In the genomic region with DNA sequence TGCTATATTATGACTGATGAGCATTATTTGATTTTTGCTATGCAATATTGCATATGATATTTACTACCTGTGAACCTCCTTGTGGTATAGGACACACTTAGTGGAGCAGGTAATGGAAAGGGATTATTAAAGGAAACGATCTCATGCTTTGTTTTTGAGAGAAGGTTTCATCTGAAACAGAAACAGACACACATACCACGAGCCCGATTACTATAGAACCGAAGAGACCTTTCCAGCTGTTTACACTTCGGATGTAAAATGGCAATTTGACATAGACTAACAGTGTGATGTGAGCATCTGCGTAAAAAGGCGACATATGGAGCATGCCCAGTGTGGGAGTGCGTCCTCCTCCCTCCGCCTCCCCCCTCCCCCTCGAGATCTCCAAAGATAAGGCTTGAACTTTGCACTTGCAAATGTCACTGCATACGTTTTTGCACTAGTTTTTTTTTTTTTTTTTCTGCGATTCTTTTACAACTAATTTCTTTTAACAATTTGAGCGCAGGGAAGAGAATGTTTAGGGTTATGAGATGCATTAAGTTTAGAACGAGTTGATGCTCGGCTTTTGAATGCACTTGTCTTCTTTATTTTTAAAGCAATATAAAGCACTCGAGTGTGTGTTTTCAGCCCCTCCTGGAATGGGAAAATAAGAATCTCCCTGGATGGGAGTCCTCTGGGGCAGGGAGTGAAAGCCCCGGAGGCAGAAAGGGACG, we compare ENCODE assay signal across 8 cellular contexts.
DNase-seq lines count a peak whose midpoint lies in the region; ATAC-seq and TF ChIP-seq lines count a peak whose summit lies in the region.

No MANE protein-coding gene starts in this region.

- H3K4me3 ChIP-seq in GM23338 (peak overlapping the region; percentile 68), retinal pigment epithelial cell (ENCODE audit: low read length) (peak overlapping the region; percentile 46)

- H3K27me3 ChIP-seq in GM23338 (ENCODE audit: insufficient read depth) = peaks cover 3% of the 10 kb centered on the region; the same call in 1 of the 2 replicates

- peaks cover 13% of the 10 kb centered on the region; the same call in 1 of the 2 replicates for H3K4me1 ChIP-seq in GM23338 (ENCODE audit: insufficient read depth)

- H4K20me1 ChIP-seq in GM23338 (replicated peaks; ENCODE audit: insufficient read depth) = no peaks in the 10 kb centered on the region

- H3F3A ChIP-seq in GM23338 (replicated peaks; ENCODE audit: low read depth) = no peaks in the 10 kb centered on the region

- H3K9me2 ChIP-seq in GM23338 (ENCODE audit: insufficient read depth) = no peaks in the 10 kb centered on the region

- H3K27ac Mint-ChIP-seq in GM23338 = no peak overlapping the region

- peak overlapping the region; percentile 86 for H3K4me2 ChIP-seq in GM23338

- H3K36me3 Mint-ChIP-seq in GM23338 (ENCODE audit: low read depth) = no peaks in the 10 kb centered on the region

- H2AFZ ChIP-seq in GM23338 = peak overlapping the region; percentile 57

- peaks cover 2% of the 10 kb centered on the region for H3K27me3 Mint-ChIP-seq in GM23338 (ENCODE audit: insufficient read depth, low read depth, poor library complexity)

- peaks cover 14% of the 10 kb centered on the region; the same call in 2 of the 3 replicates for H3K4me1 Mint-ChIP-seq in GM23338

- TF ChIP-seq CTCF in GM23338 (conservative IDR thresholded peaks at IDR 0.05; ENCODE audit: low read depth in 2 of 2) (no peak), retinal pigment epithelial cell (conservative IDR thresholded peaks at IDR 0.05; ENCODE audit: low read depth, low read length) (no peak)

- no peak overlapping the region for H3K27ac ChIP-seq in GM23338 (ENCODE audit: low read depth)

- H3K79me2 ChIP-seq in GM23338 (replicated peaks; ENCODE audit: insufficient read depth) = no peaks in the 10 kb centered on the region

- peak overlapping the region; percentile 80 for H3K4me3 Mint-ChIP-seq in GM23338

- ATAC-seq in GM18508 (IDR thresholded peaks at IDR 0.05; ENCODE audit: insufficient read depth, unreplicated experiment) (peak; percentile 36), GM23338 (peak; percentile 91), HG03439 (IDR thresholded peaks at IDR 0.05; ENCODE audit: unreplicated experiment) (no peak)

- H3K36me3 ChIP-seq in GM23338 (ENCODE audit: insufficient read depth) = no peaks in the 10 kb centered on the region

- no peaks in the 10 kb centered on the region for H3K9me3 Mint-ChIP-seq in GM23338

- DNase-seq in GM23338 (ENCODE audit: low spot score) = peak; percentile 49
- DNase-seq in NOMO-1 treated with DMSO at 0.1 percent for 48 hours (lab: John Stamatoyannopoulos, UW; ENCODE audit: unreplicated experiment) = peak; percentile 6
- peak; percentile 3 for DNase-seq in fibroblast of gingiva (ENCODE audit: low read depth)
- no peak for DNase-seq in retinal pigment epithelial cell (ENCODE audit: low read depth)
- DNase-seq in activated CD8-positive, alpha-beta memory T cell treated with anti-CD3 and anti-CD28 coated beads, Interleukin-2, amount 50 U/mL, for 48 hours = no peak
- DNase-seq in dermis blood vessel endothelial cell = no peak

TF ChIP-seq in GM23338, 12 proteins besides CTCF, POLR2A, EP300 and RAD21 (continues in another document):
- TF ChIP-seq EZH2 (IDR thresholded peaks at IDR 0.05; ENCODE audit: low read depth, unreplicated experiment) (no peak), ZNF114 (CRISPR knock-in tag; IDR thresholded peaks at IDR 0.05) (no peak), ZNF462 (CRISPR knock-in tag; IDR thresholded peaks at IDR 0.05) (no peak), EZH2phosphoT487 (IDR thresholded peaks at IDR 0.05; ENCODE audit: unreplicated experiment) (no peak), NANOG (IDR thresholded peaks at IDR 0.05; ENCODE audit: borderline replicate concordance) (no peak), CREB1 (CRISPR knock-in tag; IDR thresholded peaks at IDR 0.05; ENCODE audit: low read depth) (no peak), POLR2AphosphoS5 (IDR thresholded peaks at IDR 0.05; ENCODE audit: low read depth) (no peak), ZNF331 (CRISPR knock-in tag; IDR thresholded peaks at IDR 0.05; ENCODE audit: low read depth) (no peak), JUNB (IDR thresholded peaks at IDR 0.05; ENCODE audit: unreplicated experiment) (no peak), STAT1 (IDR thresholded peaks at IDR 0.05; ENCODE audit: unreplicated experiment) (no peak)
- TF ChIP-seq, protein P1, sequence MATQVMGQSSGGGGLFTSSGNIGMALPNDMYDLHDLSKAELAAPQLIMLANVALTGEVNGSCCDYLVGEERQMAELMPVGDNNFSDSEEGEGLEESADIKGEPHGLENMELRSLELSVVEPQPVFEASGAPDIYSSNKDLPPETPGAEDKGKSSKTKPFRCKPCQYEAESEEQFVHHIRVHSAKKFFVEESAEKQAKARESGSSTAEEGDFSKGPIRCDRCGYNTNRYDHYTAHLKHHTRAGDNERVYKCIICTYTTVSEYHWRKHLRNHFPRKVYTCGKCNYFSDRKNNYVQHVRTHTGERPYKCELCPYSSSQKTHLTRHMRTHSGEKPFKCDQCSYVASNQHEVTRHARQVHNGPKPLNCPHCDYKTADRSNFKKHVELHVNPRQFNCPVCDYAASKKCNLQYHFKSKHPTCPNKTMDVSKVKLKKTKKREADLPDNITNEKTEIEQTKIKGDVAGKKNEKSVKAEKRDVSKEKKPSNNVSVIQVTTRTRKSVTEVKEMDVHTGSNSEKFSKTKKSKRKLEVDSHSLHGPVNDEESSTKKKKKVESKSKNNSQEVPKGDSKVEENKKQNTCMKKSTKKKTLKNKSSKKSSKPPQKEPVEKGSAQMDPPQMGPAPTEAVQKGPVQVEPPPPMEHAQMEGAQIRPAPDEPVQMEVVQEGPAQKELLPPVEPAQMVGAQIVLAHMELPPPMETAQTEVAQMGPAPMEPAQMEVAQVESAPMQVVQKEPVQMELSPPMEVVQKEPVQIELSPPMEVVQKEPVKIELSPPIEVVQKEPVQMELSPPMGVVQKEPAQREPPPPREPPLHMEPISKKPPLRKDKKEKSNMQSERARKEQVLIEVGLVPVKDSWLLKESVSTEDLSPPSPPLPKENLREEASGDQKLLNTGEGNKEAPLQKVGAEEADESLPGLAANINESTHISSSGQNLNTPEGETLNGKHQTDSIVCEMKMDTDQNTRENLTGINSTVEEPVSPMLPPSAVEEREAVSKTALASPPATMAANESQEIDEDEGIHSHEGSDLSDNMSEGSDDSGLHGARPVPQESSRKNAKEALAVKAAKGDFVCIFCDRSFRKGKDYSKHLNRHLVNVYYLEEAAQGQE (IDR thresholded peaks at IDR 0.05; ENCODE audit: unreplicated experiment) = no peak

Comparison
In these comparisons a context has a peak if more than half of its experiments do, and no peak if none do; other contexts are left out.
1. DNase-seq: peak in GM23338 (single experiment), NOMO-1 treated with DMSO at 0.1 percent for 48 hours (single experiment) and fibroblast of gingiva (single experiment); none in retinal pigment epithelial cell (single experiment), activated CD8-positive, alpha-beta memory T cell treated with anti-CD3 and anti-CD28 coated beads, Interleukin-2, amount 50 U/mL, for 48 hours (single experiment) and dermis blood vessel endothelial cell (single experiment).